Comparison of ENCODE assay signal across 11 cellular contexts in the genomic region with DNA sequence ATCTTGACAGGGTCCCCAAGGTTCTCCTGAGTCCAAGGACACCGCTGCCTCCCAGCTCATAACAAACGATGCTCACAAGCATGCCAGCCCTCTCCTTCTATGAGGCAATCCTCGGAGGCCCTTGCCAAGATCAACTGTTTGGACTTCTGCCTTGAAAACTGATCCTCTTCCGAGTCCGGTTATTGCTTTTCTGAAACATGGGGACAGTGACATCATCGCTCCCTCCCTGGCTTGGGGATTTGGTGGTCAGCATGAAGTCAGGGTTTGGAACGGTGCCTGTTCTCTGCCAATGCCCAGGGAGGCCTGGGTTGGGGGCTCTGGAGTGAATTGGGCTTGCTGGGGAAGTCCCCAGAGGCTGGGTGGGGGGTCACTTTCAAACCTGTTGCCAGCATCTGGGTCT.
A peak's percentile ranks its signal among the peaks of the same experiment; 100 is the strongest.
DNase-seq lines count a peak whose midpoint lies in the region; ATAC-seq and TF ChIP-seq lines count a peak whose summit lies in the region.
"Had no signal": no experiment of that assay in that cellular context is flagged by ENCODE, and none has a peak within 500 bp of the region (broad histone marks: within the 10 kb centered on the region; RNA-seq: fewer than 3 reads in every experiment).

No MANE protein-coding gene starts in this region.

- H3K4me1 Mint-ChIP-seq in osteocyte (ENCODE audit: unreplicated experiment): peaks cover 34% of the 10 kb centered on the region
- peaks cover 7% of the 10 kb centered on the region for H3K4me1 Mint-ChIP-seq in activated CD8-positive, alpha-beta T cell treated with anti-CD3 and anti-CD28 coated beads, Interleukin-2, amount 10 ng/mL, durations not matched to agents 7 days and 5 days (ENCODE audit: low read depth)
- H3K4me1 Mint-ChIP-seq: activated T-helper 17 cell treated with anti-CD3 and anti-CD28 coated beads, Interleukin-2, amount 50 U/mL, for 72 hours had no signal

- TF ChIP-seq CTCF in osteocyte (IDR thresholded peaks at IDR 0.05): no peak

- H3K36me3 Mint-ChIP-seq in osteocyte (ENCODE audit: unreplicated experiment): no peaks in the 10 kb centered on the region
- H3K36me3 Mint-ChIP-seq in activated CD8-positive, alpha-beta T cell treated with anti-CD3 and anti-CD28 coated beads, Interleukin-2, amount 10 ng/mL, durations not matched to agents 7 days and 5 days (ENCODE audit: low read depth): no peaks in the 10 kb centered on the region

- H3K9me3 Mint-ChIP-seq in osteocyte (ENCODE audit: unreplicated experiment): peaks cover 5% of the 10 kb centered on the region
- no peaks in the 10 kb centered on the region for H3K9me3 Mint-ChIP-seq in activated CD8-positive, alpha-beta T cell treated with anti-CD3 and anti-CD28 coated beads, Interleukin-2, amount 10 ng/mL, durations not matched to agents 7 days and 5 days (ENCODE audit: insufficient read depth)
- H3K9me3 Mint-ChIP-seq: activated T-helper 17 cell treated with anti-CD3 and anti-CD28 coated beads, Interleukin-2, amount 50 U/mL, for 72 hours had no signal

- CTCF ChIA-PET in activated CD8-positive, alpha-beta T cell treated with anti-CD3 and anti-CD28 coated beads, Interleukin-2, amount 10 ng/mL, durations not matched to agents 7 days and 5 days (lab: Charles Lee): no interaction called here

- peaks cover 3% of the 10 kb centered on the region for H3K27me3 Mint-ChIP-seq in osteocyte (ENCODE audit: unreplicated experiment)
- H3K27me3 Mint-ChIP-seq in activated CD8-positive, alpha-beta T cell treated with anti-CD3 and anti-CD28 coated beads, Interleukin-2, amount 10 ng/mL, durations not matched to agents 7 days and 5 days (ENCODE audit: low read depth): peaks cover 8% of the 10 kb centered on the region

- H3K27ac Mint-ChIP-seq in osteocyte (ENCODE audit: unreplicated experiment): peak overlapping the region; percentile 11
- H3K27ac Mint-ChIP-seq in activated CD8-positive, alpha-beta T cell treated with anti-CD3 and anti-CD28 coated beads, Interleukin-2, amount 10 ng/mL, durations not matched to agents 7 days and 5 days: no peak overlapping the region
- H3K27ac Mint-ChIP-seq: activated T-helper 17 cell treated with anti-CD3 and anti-CD28 coated beads, Interleukin-2, amount 50 U/mL, for 72 hours; T-helper 1 cell treated with Interleukin-12 subunit alpha and Interleukin-12 subunit beta and Interleukin-4 antibody, amounts not matched to agents 30 μg/mL and 1 μg/mL, for 36 hours had no signal

- peak; percentile 40 for ATAC-seq in Right ventricle myocardium inferior
- peak; percentile 37 for ATAC-seq in Right ventricle myocardium superior (ENCODE audit: poor library complexity)
- ATAC-seq in activated CD8-positive, alpha-beta T cell treated with anti-CD3 and anti-CD28 coated beads, Interleukin-2, amount 10 ng/mL, durations not matched to agents 7 days and 5 days: no peak
- ATAC-seq: activated T-helper 17 cell treated with anti-CD3 and anti-CD28 coated beads, Interleukin-2, amount 50 U/mL, for 72 hours had no signal

- DNase-seq in Right ventricle myocardium inferior (ENCODE audit: missing footprints) (peak; percentile 76), cardiac septum (ENCODE audit: low spot score) (no peak), Right ventricle myocardium superior (peak; percentile 67), osteocyte (ENCODE audit: extremely low spot score, unreplicated experiment) (no peak), A172 (ENCODE audit: low spot score) (no peak)
- no peak for DNase-seq in activated CD4-positive, CD25-positive, alpha-beta regulatory T cell treated with anti-CD3 and anti-CD28 coated beads, Interleukin-2, amount 50 U/mL, for 72 hours
- DNase-seq in activated CD8-positive, alpha-beta memory T cell treated with anti-CD3 and anti-CD28 coated beads, Interleukin-2, amount 50 U/mL, for 4 hours: no peak
- DNase-seq in activated CD8-positive, alpha-beta T cell treated with anti-CD3 and anti-CD28 coated beads, Interleukin-2, amount 10 ng/mL, durations not matched to agents 7 days and 5 days: no peak
- DNase-seq: NCI-H2171 treated with DMSO at 0.1 percent for 48 hours had no signal

- intact Hi-C loops in Right ventricle myocardium inferior (cut with DNase I): no loop called here
- intact Hi-C loops in cardiac septum (cut with DNase I): loop anchor here (10.0 kb wide), 1 partner anchor 141 kb away; no protein-coding TSS in a partner anchor
- intact Hi-C loops in Right ventricle myocardium superior (cut with DNase I): loop anchor here (5.0 kb wide), 1 partner anchor 92 kb away; no protein-coding TSS in a partner anchor

- POLR2A ChIA-PET in activated CD8-positive, alpha-beta T cell treated with anti-CD3 and anti-CD28 coated beads, Interleukin-2, amount 10 ng/mL, durations not matched to agents 7 days and 5 days (lab: Charles Lee): no interaction called here

- H3K4me3 Mint-ChIP-seq in osteocyte (ENCODE audit: unreplicated experiment): no peak overlapping the region
- H3K4me3 Mint-ChIP-seq in activated CD8-positive, alpha-beta T cell treated with anti-CD3 and anti-CD28 coated beads, Interleukin-2, amount 10 ng/mL, durations not matched to agents 7 days and 5 days: no peak overlapping the region
- H3K4me3 Mint-ChIP-seq: activated T-helper 17 cell treated with anti-CD3 and anti-CD28 coated beads, Interleukin-2, amount 50 U/mL, for 72 hours; T-helper 1 cell treated with Interleukin-12 subunit alpha and Interleukin-12 subunit beta and Interleukin-4 antibody, amounts not matched to agents 30 μg/mL and 1 μg/mL, for 36 hours had no signal

Comparison
In these comparisons a context has a peak if more than half of its experiments do, and no peak if none do; other contexts are left out.
1. DNase-seq: peak in Right ventricle myocardium inferior (single experiment) and Right ventricle myocardium superior (single experiment); none in cardiac septum (single experiment), osteocyte (single experiment), activated CD4-positive, CD25-positive, alpha-beta regulatory T cell treated with anti-CD3 and anti-CD28 coated beads, Interleukin-2, amount 50 U/mL, for 72 hours (single experiment), activated CD8-positive, alpha-beta memory T cell treated with anti-CD3 and anti-CD28 coated beads, Interleukin-2, amount 50 U/mL, for 4 hours (single experiment), activated CD8-positive, alpha-beta T cell treated with anti-CD3 and anti-CD28 coated beads, Interleukin-2, amount 10 ng/mL, durations not matched to agents 7 days and 5 days (single experiment) and A172 (single experiment).